22 cellular contexts compared by ENCODE assay signal in the genomic region with DNA sequence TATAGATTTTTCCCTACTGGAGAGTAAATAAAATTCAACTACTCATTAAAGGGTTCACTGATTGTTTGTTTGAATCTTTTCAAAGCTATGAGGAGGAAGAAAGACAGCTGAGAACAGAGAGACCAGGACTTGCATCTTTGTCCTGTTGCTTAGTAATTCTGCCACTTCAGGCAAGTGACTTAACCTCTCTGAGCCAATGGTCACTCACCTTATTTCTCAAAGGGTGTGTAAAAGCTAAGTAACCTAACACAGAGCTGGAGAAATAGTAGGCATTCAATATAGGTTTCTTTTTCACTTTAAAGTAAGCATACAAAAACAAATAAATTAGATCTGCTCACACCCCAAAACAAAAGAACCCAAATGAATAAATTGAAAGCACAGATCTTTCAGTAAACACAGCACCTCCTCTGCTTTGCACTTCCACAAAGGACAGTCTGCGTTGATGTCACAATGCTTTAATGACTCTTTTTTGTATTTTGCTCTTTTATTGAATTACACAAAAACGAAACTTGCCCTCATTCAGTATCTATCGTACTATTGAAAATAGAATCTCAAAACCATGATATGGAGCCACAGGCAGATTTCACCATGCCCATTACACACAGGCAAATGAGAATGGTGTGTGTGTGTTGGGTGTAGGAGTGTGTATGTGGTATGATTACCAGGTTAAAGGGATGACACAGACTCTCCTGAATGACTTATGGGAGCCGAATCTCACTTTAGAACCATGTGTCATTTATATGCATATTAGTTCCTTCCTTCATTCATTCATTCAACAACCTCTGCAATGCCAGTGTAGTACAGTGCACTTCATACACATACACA.
"Had no signal": no experiment of that assay in that cellular context is flagged by ENCODE, and none has a peak within 500 bp of the region (broad histone marks: within the 10 kb centered on the region; RNA-seq: fewer than 3 reads in every experiment).

No MANE protein-coding gene starts in this region.

- H3K36me3 ChIP-seq: uterus, WERI-Rb-1 had no signal

- H3K4me3 Mint-ChIP-seq: activated CD4-positive, alpha-beta memory T cell treated with anti-CD3 and anti-CD28 coated beads, Interleukin-2, amount 10 ng/mL, durations not matched to agents 7 days and 5 days; activated CD8-positive, alpha-beta memory T cell treated with anti-CD3 and anti-CD28 coated beads, Interleukin-2, amount 10 ng/mL, durations not matched to agents 7 days and 5 days; activated naive CD8-positive, alpha-beta T cell treated with anti-CD3 and anti-CD28 coated beads for 36 hours; dendritic cell treated with granulocyte-macrophage colony-stimulating factor and Interleukin-4, amounts not matched to agents 40 ng/mL and 50 ng/mL, for 4 days; nephron had no signal

- ATAC-seq: activated CD8-positive, alpha-beta memory T cell treated with anti-CD3 and anti-CD28 coated beads, Interleukin-2, amount 10 ng/mL, durations not matched to agents 7 days and 5 days; esophagus mucosa; left lobe of liver; sciatic nerve had no signal

- DNase-seq: activated CD4-positive, alpha-beta memory T cell treated with anti-CD3 and anti-CD28 coated beads, Interleukin-2, amount 10 ng/mL, durations not matched to agents 7 days and 5 days; activated CD4-positive, alpha-beta T cell treated with anti-CD3 and anti-CD28 coated beads for 4 hours; activated CD8-positive, alpha-beta memory T cell treated with anti-CD3 and anti-CD28 coated beads, Interleukin-2, amount 10 ng/mL, durations not matched to agents 7 days and 5 days; activated naive CD4-positive, alpha-beta T cell; activated naive CD8-positive, alpha-beta T cell treated with anti-CD3 and anti-CD28 coated beads for 36 hours; amniotic stem cell; effector CD8-positive, alpha-beta T cell; hippocampal formation; kidney; midbrain; stimulated activated CD4-positive, alpha-beta T cell treated with anti-CD3 and anti-CD28 coated beads, Interleukin-4, amount 100 ng/mL, for 4 hours; stimulated activated naive CD4-positive, alpha-beta T cell; substantia nigra; T-helper 2 cell; tibial artery; uterus; WERI-Rb-1 had no signal

- H3K4me1 Mint-ChIP-seq: activated CD4-positive, alpha-beta memory T cell treated with anti-CD3 and anti-CD28 coated beads, Interleukin-2, amount 10 ng/mL, durations not matched to agents 7 days and 5 days; activated CD8-positive, alpha-beta memory T cell treated with anti-CD3 and anti-CD28 coated beads, Interleukin-2, amount 10 ng/mL, durations not matched to agents 7 days and 5 days; activated naive CD8-positive, alpha-beta T cell treated with anti-CD3 and anti-CD28 coated beads for 36 hours had no signal

- H3K27ac ChIP-seq: tibial artery, uterus, WERI-Rb-1 had no signal

- H3K4me3 ChIP-seq: tibial artery, uterus had no signal

- H3K36me3 Mint-ChIP-seq: activated CD8-positive, alpha-beta memory T cell treated with anti-CD3 and anti-CD28 coated beads, Interleukin-2, amount 10 ng/mL, durations not matched to agents 7 days and 5 days; activated naive CD8-positive, alpha-beta T cell treated with anti-CD3 and anti-CD28 coated beads for 36 hours had no signal

- H3K4me1 ChIP-seq: uterus had no signal

- H3K9me3 ChIP-seq: tibial artery, uterus had no signal

- H3K27me3 ChIP-seq: tibial artery, uterus had no signal

- H3K27ac Mint-ChIP-seq: activated CD4-positive, alpha-beta memory T cell treated with anti-CD3 and anti-CD28 coated beads, Interleukin-2, amount 10 ng/mL, durations not matched to agents 7 days and 5 days; activated CD8-positive, alpha-beta memory T cell treated with anti-CD3 and anti-CD28 coated beads, Interleukin-2, amount 10 ng/mL, durations not matched to agents 7 days and 5 days; activated naive CD8-positive, alpha-beta T cell treated with anti-CD3 and anti-CD28 coated beads for 36 hours; dendritic cell treated with granulocyte-macrophage colony-stimulating factor and Interleukin-4, amounts not matched to agents 40 ng/mL and 50 ng/mL, for 4 days; nephron had no signal

- H3K9me3 Mint-ChIP-seq: activated CD4-positive, alpha-beta memory T cell treated with anti-CD3 and anti-CD28 coated beads, Interleukin-2, amount 10 ng/mL, durations not matched to agents 7 days and 5 days; activated naive CD8-positive, alpha-beta T cell treated with anti-CD3 and anti-CD28 coated beads for 36 hours; dendritic cell treated with granulocyte-macrophage colony-stimulating factor and Interleukin-4, amounts not matched to agents 40 ng/mL and 50 ng/mL, for 4 days; nephron had no signal
